Comparison of ENCODE assay signal across 8 cellular contexts in the genomic region with DNA sequence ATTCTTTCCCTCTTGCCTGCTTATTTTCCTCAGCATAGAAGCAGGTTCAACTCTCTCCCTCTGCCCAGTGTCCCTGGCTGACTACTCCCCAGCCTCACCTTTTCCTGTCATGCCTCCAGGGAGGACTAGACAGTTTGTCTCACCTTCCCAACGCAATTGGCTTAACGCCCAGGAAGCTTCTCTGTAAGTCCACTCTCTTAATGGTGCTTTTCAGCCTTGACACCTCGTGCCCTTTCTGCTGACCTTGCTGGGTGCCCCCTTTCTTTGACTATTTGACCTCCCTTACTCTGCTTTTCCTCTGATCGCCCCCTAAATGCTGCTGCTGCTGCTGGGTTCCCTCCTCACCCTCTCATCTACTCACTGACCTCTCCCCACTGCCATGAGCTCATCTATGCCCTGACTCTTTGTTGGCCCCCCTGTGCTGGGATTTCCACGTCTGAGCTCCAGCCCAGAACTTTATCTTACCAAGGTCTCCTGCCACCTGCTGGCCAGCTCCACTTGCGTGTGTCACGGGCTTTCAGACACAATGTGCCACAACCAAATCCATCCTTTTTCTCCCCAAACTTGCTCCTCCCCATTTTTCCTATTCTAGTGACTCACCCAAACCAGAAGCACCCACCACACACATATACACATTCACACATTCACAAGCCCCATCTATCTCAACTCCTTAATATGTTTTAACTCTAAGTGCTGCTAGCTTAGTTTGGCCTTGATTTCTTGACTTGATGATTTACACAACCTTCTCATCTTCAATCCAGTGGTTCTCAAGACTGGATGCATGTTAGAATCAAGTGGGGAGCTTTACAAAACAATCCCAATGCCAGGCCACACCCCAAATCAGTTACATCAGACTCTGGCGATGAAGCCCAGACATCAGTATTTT. TPM values are rescaled to one million over a fixed set of nuclear protein-coding genes. Genes with fewer than 3 reads are reported as not detected.
DNase-seq lines count a peak whose midpoint lies in the region; ATAC-seq, FAIRE-seq and TF ChIP-seq lines count a peak whose summit lies in the region.

No MANE protein-coding gene starts in this region.

- ATAC-seq in left cardiac atrium (peak; percentile 64 to 73), GM21619 (IDR thresholded peaks at IDR 0.05; ENCODE audit: unreplicated experiment) (no peak)

- peak; percentile 15 to 19 for DNase-seq in AML-193 (lab: John Stamatoyannopoulos, UW)
- peak; percentile 51 for DNase-seq in H54 (ENCODE audit: insufficient read length, low spot score)
- DNase-seq in RKO (ENCODE audit: low spot score): peak; percentile 72
- peak; percentile 50 for DNase-seq in activated naive CD4-positive, alpha-beta T cell treated with anti-CD3 and anti-CD28 coated beads, Interleukin-2, amount 50 U/mL, for 16 hours
- DNase-seq in left cardiac atrium: peak; percentile 65
- peak; percentile 27 for DNase-seq in stimulated activated CD4-positive, alpha-beta T cell treated with anti-CD3 and anti-CD28 coated beads, Interleukin-12 subunit alpha, Interleukin-12 subunit beta, amount 100 ng/mL, for 4 hours
- no peak for DNase-seq in DMS79 (lab: John Stamatoyannopoulos, UW)

- no peak for TF ChIP-seq POLR2A in H54 (IDR thresholded peaks at IDR 0.05; ENCODE audit: low read depth, low read length)

- FAIRE-seq in H54 (lab: Jason Lieb, UNC): no peak

- intact Hi-C loops in left cardiac atrium (cut with DNase I): loop anchor here in 1 of 2 donors (1.0 kb wide), 1 partner anchor 17 kb away; no protein-coding TSS in a partner anchor

RNA-seq across cellular contexts. Expression of a gene that starts 16.6 kb away (rescaled TPM):
- 1 to 10 TPM in 1 of 2 donors, under 1 TPM in 1; 0.68 to 2.3 TPM for total RNA-seq in left cardiac atrium

RNA-seq across cellular contexts. Expression of a gene that starts 19.1 kb away (rescaled TPM):
- 10 to 100 TPM; 45.1 to 50.0 TPM for total RNA-seq in left cardiac atrium
